In genomic region chr3:81419196-81419595, GRCh38 we compare ENCODE assay signal across 11 cellular contexts.
DNase-seq lines count a peak whose midpoint lies in the region; ATAC-seq, FAIRE-seq and TF ChIP-seq lines count a peak whose summit lies in the region.
"Had no signal": no experiment of that assay in that cellular context is flagged by ENCODE, and none has a peak within 500 bp of the region (broad histone marks: within the 10 kb centered on the region; RNA-seq: fewer than 3 reads in every experiment).

No MANE protein-coding gene starts in this region.

- H3K36me3 Mint-ChIP-seq in natural killer cell treated with Interleukin-12 subunit alpha and Interleukin-12 subunit beta and Interleukin-15 and Interleukin-18, amount 100 ng/mL, for 72 hours: no peaks in the 10 kb centered on the region

- no peaks in the 10 kb centered on the region for H3K36me3 ChIP-seq in smooth muscle cell (ENCODE audit: low read depth)

- no peaks in the 10 kb centered on the region for H4K20me1 ChIP-seq in smooth muscle cell (ENCODE audit: low read depth)

- H3K4me3 ChIP-seq in smooth muscle cell: no peak overlapping the region

- DNase-seq in SIG-M5 treated with dmso at 0.1 percent for 504 hours (lab: John Stamatoyannopoulos, UW; ENCODE audit: unreplicated experiment) (peak; percentile 50), SIG-M5 (lab: John Stamatoyannopoulos, UW) (no peak), NCI-H446 treated with DMSO at 0.1 percent for 48 hours (lab: John Stamatoyannopoulos, UW) (peak; percentile 7), smooth muscle cell (lab: John Stamatoyannopoulos, UW; ENCODE audit: unreplicated experiment) (no peak)
- DNase-seq in natural killer cell treated with Interleukin-12 subunit alpha and Interleukin-12 subunit beta and Interleukin-15 and Interleukin-18, amount 100 ng/mL, for 72 hours (ENCODE audit: low spot score): no peak
- DNase-seq: GDM1, NCI-H2081 had no signal

- H2AFZ ChIP-seq in smooth muscle cell (ENCODE audit: low read depth): no peak overlapping the region

- no peaks in the 10 kb centered on the region for H3K9me3 ChIP-seq in smooth muscle cell (replicated peaks; ENCODE audit: low read depth)

- H3K79me2 ChIP-seq in smooth muscle cell (ENCODE audit: low read depth): no peaks in the 10 kb centered on the region

- H3K27ac Mint-ChIP-seq in natural killer cell treated with Interleukin-12 subunit alpha and Interleukin-12 subunit beta and Interleukin-15 and Interleukin-18, amount 100 ng/mL, for 72 hours: no peak overlapping the region

- no peak overlapping the region for H3K4me2 ChIP-seq in smooth muscle cell

- H3F3A ChIP-seq in smooth muscle cell (ENCODE audit: low read depth): no peaks in the 10 kb centered on the region

- no peaks in the 10 kb centered on the region for H3K4me1 ChIP-seq in smooth muscle cell (ENCODE audit: low read depth)

- peak; percentile 45 for TF ChIP-seq CTCF in smooth muscle cell (IDR thresholded peaks at IDR 0.05; ENCODE audit: borderline replicate concordance, insufficient read depth, poor library complexity, severe bottlenecking)

- ATAC-seq in GM19455 (IDR thresholded peaks at IDR 0.05; ENCODE audit: unreplicated experiment) (no peak), HG02973 (IDR thresholded peaks at IDR 0.05; ENCODE audit: unreplicated experiment) (no peak)
- no peak for ATAC-seq in natural killer cell treated with Interleukin-12 subunit alpha and Interleukin-12 subunit beta and Interleukin-15 and Interleukin-18, amount 100 ng/mL, for 72 hours

- no peaks in the 10 kb centered on the region for H3K4me1 Mint-ChIP-seq in natural killer cell treated with Interleukin-12 subunit alpha and Interleukin-12 subunit beta and Interleukin-15 and Interleukin-18, amount 100 ng/mL, for 72 hours (ENCODE audit: low read depth in 2 of 2)
- H3K4me1 Mint-ChIP-seq: central memory CD8-positive, alpha-beta T cell had no signal

- no peak overlapping the region for H3K27ac ChIP-seq in smooth muscle cell (ENCODE audit: low read depth)

- no peak overlapping the region for H3K4me3 Mint-ChIP-seq in natural killer cell treated with Interleukin-12 subunit alpha and Interleukin-12 subunit beta and Interleukin-15 and Interleukin-18, amount 100 ng/mL, for 72 hours
- H3K4me3 Mint-ChIP-seq: central memory CD8-positive, alpha-beta T cell had no signal

- 78% methylated on average over 1 of the region's 1 CpG for WGBS in smooth muscle cell (ENCODE audit: low lambda C conversion rate)

- peak; percentile 94 for FAIRE-seq in endometrium (lab: Jason Lieb, UNC)

- H3K27me3 ChIP-seq in smooth muscle cell (ENCODE audit: low read depth): no peaks in the 10 kb centered on the region

- H3K27me3 Mint-ChIP-seq in natural killer cell treated with Interleukin-12 subunit alpha and Interleukin-12 subunit beta and Interleukin-15 and Interleukin-18, amount 100 ng/mL, for 72 hours: no peaks in the 10 kb centered on the region
- H3K27me3 Mint-ChIP-seq: central memory CD8-positive, alpha-beta T cell had no signal

- H3K9ac ChIP-seq in smooth muscle cell (ENCODE audit: low read depth): no peak overlapping the region

- no peaks in the 10 kb centered on the region for H3K9me3 Mint-ChIP-seq in natural killer cell treated with Interleukin-12 subunit alpha and Interleukin-12 subunit beta and Interleukin-15 and Interleukin-18, amount 100 ng/mL, for 72 hours
- H3K9me3 Mint-ChIP-seq: central memory CD8-positive, alpha-beta T cell had no signal

Comparison
In these comparisons a context has a peak if more than half of its experiments do, and no peak if none do; other contexts are left out.
1. DNase-seq: peak in SIG-M5 treated with dmso at 0.1 percent for 504 hours (single experiment) and NCI-H446 treated with DMSO at 0.1 percent for 48 hours (single experiment); none in SIG-M5 (single experiment), smooth muscle cell (single experiment) and natural killer cell treated with Interleukin-12 subunit alpha and Interleukin-12 subunit beta and Interleukin-15 and Interleukin-18, amount 100 ng/mL, for 72 hours (single experiment).